18 cellular contexts compared by ENCODE assay signal in the genomic region with DNA sequence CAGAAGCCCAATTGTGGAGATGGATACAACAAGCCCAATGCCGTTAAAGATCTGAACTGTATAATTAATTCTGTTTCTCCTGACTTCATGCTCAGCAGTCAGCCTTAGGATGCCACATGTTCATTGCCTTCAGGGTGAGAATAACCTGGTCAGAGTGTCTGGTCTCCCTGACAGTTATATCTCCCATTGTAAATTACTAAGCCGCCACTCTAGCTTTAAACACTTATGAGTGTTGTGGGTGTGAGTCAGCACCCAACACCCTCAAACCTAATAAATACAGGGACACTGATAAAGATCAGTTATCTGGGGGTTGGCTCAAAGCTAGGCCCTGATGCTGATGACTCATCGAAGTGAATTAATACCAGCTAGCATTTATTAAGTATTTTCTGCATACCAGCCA.
A peak's percentile ranks its signal among the peaks of the same experiment; 100 is the strongest.
DNase-seq lines count a peak whose midpoint lies in the region; ATAC-seq and TF ChIP-seq lines count a peak whose summit lies in the region.
"Had no signal": no experiment of that assay in that cellular context is flagged by ENCODE, and none has a peak within 500 bp of the region (broad histone marks: within the 10 kb centered on the region; RNA-seq: fewer than 3 reads in every experiment).

No MANE protein-coding gene starts in this region.

- no peaks in the 10 kb centered on the region for H3K27me3 ChIP-seq in kidney epithelial cell (ENCODE audit: control insufficient read depth, insufficient read depth, low read length)
- H3K27me3 ChIP-seq: stomach had no signal

- no peaks in the 10 kb centered on the region for H3K36me3 ChIP-seq in kidney epithelial cell (ENCODE audit: control insufficient read depth, insufficient read depth, low read length)
- H3K36me3 ChIP-seq: stomach had no signal

- H3K4me1 Mint-ChIP-seq in activated naive CD4-positive, alpha-beta T cell treated with anti-CD3 and anti-CD28 coated beads for 36 hours (ENCODE audit: low read depth) = no peaks in the 10 kb centered on the region
- H3K4me1 Mint-ChIP-seq: naive B cell had no signal

- no peak for ATAC-seq in HG03175 (IDR thresholded peaks at IDR 0.05; ENCODE audit: unreplicated experiment)
- ATAC-seq in GM18520 (IDR thresholded peaks at IDR 0.05; ENCODE audit: unreplicated experiment) = no peak

- H3K4me3 ChIP-seq in kidney epithelial cell (ENCODE audit: low read depth, low read length) = no peak overlapping the region
- H3K4me3 ChIP-seq: stomach had no signal

- H3K9me3 Mint-ChIP-seq in activated naive CD4-positive, alpha-beta T cell treated with anti-CD3 and anti-CD28 coated beads for 36 hours = no peaks in the 10 kb centered on the region
- H3K9me3 Mint-ChIP-seq: dendritic cell treated with granulocyte-macrophage colony-stimulating factor and Interleukin-4, amounts not matched to agents 40 ng/mL and 50 ng/mL, for 4 days had no signal

- CTCF ChIA-PET in activated naive CD4-positive, alpha-beta T cell treated with anti-CD3 and anti-CD28 coated beads for 36 hours (lab: Charles Lee) = interaction anchor here (1.4 kb wide), 1 partner anchor 9 kb away, joined by 4 read pairs; no protein-coding TSS in a partner anchor

- no peaks in the 10 kb centered on the region for H3K36me3 Mint-ChIP-seq in activated naive CD4-positive, alpha-beta T cell treated with anti-CD3 and anti-CD28 coated beads for 36 hours (ENCODE audit: low read depth)
- H3K36me3 Mint-ChIP-seq: naive B cell had no signal

- in situ Hi-C loops in Caki2 (cut with HindIII; ENCODE audit: low pct_unique_long_range_greater_than_20kb, low sequenced_read_pairs) = no loop called here

- no peak overlapping the region for H3K27ac Mint-ChIP-seq in activated naive CD4-positive, alpha-beta T cell treated with anti-CD3 and anti-CD28 coated beads for 36 hours
- H3K27ac Mint-ChIP-seq: dendritic cell treated with granulocyte-macrophage colony-stimulating factor and Interleukin-4, amounts not matched to agents 40 ng/mL and 50 ng/mL, for 4 days; naive B cell had no signal

- intact Hi-C loops in activated naive CD4-positive, alpha-beta T cell treated with anti-CD3 and anti-CD28 coated beads for 36 hours (cut with micrococcal nuclease) = no loop called here

- peak; percentile 65 for DNase-seq in Caki2 (ENCODE audit: low read depth)
- peak; percentile 23 for DNase-seq in HS-27A (ENCODE audit: low read depth)
- peak; percentile 49 for DNase-seq in astrocyte of the hippocampus (ENCODE audit: low read depth, low spot score)
- peak; percentile 12 for DNase-seq in kidney epithelial cell (ENCODE audit: low read depth)
- DNase-seq in activated naive CD4-positive, alpha-beta T cell treated with anti-CD3 and anti-CD28 coated beads for 36 hours = no peak
- DNase-seq in NCI-H345 (lab: John Stamatoyannopoulos, UW) = no peak
- DNase-seq: C1 segment of cervical spinal cord, foreskin melanocyte, H7, naive B cell, NCI-H1417 treated with DMSO at 0.1 percent for 48 hours, NCI-H510A treated with DMSO at 0.1 percent for 48 hours, right cardiac atrium, SHP77, stomach had no signal

- TF ChIP-seq CTCF in kidney epithelial cell (IDR thresholded peaks at IDR 0.05; ENCODE audit: insufficient read depth, low read length, poor library complexity, severe bottlenecking) = no peak

- H3K27me3 Mint-ChIP-seq in activated naive CD4-positive, alpha-beta T cell treated with anti-CD3 and anti-CD28 coated beads for 36 hours (ENCODE audit: low read depth) = peaks cover 4% of the 10 kb centered on the region

- H3K4me3 Mint-ChIP-seq in activated naive CD4-positive, alpha-beta T cell treated with anti-CD3 and anti-CD28 coated beads for 36 hours = no peak overlapping the region
- H3K4me3 Mint-ChIP-seq: dendritic cell treated with granulocyte-macrophage colony-stimulating factor and Interleukin-4, amounts not matched to agents 40 ng/mL and 50 ng/mL, for 4 days; naive B cell had no signal

Comparison
In these comparisons a context has a peak if more than half of its experiments do, and no peak if none do; other contexts are left out.
1. DNase-seq: peak in Caki2 (single experiment), HS-27A (single experiment), astrocyte of the hippocampus (single experiment) and kidney epithelial cell (single experiment); none in activated naive CD4-positive, alpha-beta T cell treated with anti-CD3 and anti-CD28 coated beads for 36 hours (single experiment) and NCI-H345 (single experiment).